21 cellular contexts compared by ENCODE assay signal in genomic region chr7:29394321-29394720, GRCh38.
DNase-seq lines count a peak whose midpoint lies in the region; ATAC-seq, FAIRE-seq and TF ChIP-seq lines count a peak whose summit lies in the region.
"Had no signal": no experiment of that assay in that cellular context is flagged by ENCODE, and none has a peak within 500 bp of the region (broad histone marks: within the 10 kb centered on the region; RNA-seq: fewer than 3 reads in every experiment).

No MANE protein-coding gene starts in this region.

- no peak for ATAC-seq in GM21619 (IDR thresholded peaks at IDR 0.05; ENCODE audit: unreplicated experiment)
- ATAC-seq: A549; CD8-positive, alpha-beta T cell had no signal

- H3K36me3 Mint-ChIP-seq in osteocyte (ENCODE audit: unreplicated experiment), result no peaks in the 10 kb centered on the region

- no peaks in the 10 kb centered on the region for H3K4me1 Mint-ChIP-seq in osteocyte (ENCODE audit: unreplicated experiment)
- H3K4me1 Mint-ChIP-seq: B cell had no signal

- 0 out of 2 replicates have a peak overlapping the region, but pooled peaks have one; percentile 14 for H2BK5ac ChIP-seq in H1 (ENCODE audit: low read depth, low read length)

- no peaks in the 10 kb centered on the region for H3K23me2 ChIP-seq in H1 (ENCODE audit: low read depth, low read length)

- no peaks in the 10 kb centered on the region for H3K79me1 ChIP-seq in H1 (ENCODE audit: low read depth, low read length)

- no peak overlapping the region for H2AFZ ChIP-seq in H1 (ENCODE audit: low read length)

- CTCF ChIA-PET in H1 (lab: Charles Lee; ENCODE audit: partially characterized antibody), result interaction anchor here (1.6 kb wide), 1 partner anchor 438 kb away, joined by 5 read pairs; no protein-coding TSS in a partner anchor

- no peak overlapping the region for H4K91ac ChIP-seq in H1 (replicated peaks; ENCODE audit: insufficient read length, low read length)

- TF ChIP-seq RAD21 in H1 (IDR thresholded peaks at IDR 0.05 in 1 of 2, conservative IDR thresholded peaks at IDR 0.05 in 1 of 2; ENCODE audit: low read depth in 2 of 2, low read length in 2 of 2), result no peak

- H3K27me3 ChIP-seq in H1 (replicated peaks in 1 of 4; ENCODE audit: control insufficient read depth in 3 of 4, extremely low read depth in 1 of 4, insufficient read depth in 3 of 4, low read length in 3 of 4), result no peaks in the 10 kb centered on the region
- H3K27me3 ChIP-seq: BLaER1 treated with 17β-estradiol and CSF1 and Interleukin-3, amounts not matched to agents 10 nM and 100 nM had no signal

- whole genome bisulfite sequencing in H1 (ENCODE audit: extremely low coverage in 1 of 2, insufficient coverage in 1 of 2, insufficient read length in 1 of 2, insufficient replicate concordance in 2 of 2, low coverage in 1 of 2, low lambda C conversion rate in 2 of 2, missing lambda C conversion rate in 1 of 2), 2 experiments, result 87% methylated on average over 7 of the region's 7 CpGs; no CpG with 5 or more reads in 1 of the 2 experiments

- no peak for TF ChIP-seq POLR2A in H1 (IDR thresholded peaks at IDR 0.05; ENCODE audit: control extremely low read depth in 1 of 2, low read depth in 2 of 2, low read length in 2 of 2)

- TF ChIP-seq CTCF in H1 (IDR thresholded peaks at IDR 0.05; ENCODE audit: control extremely low read depth in 1 of 3, insufficient read depth in 1 of 3, low read depth in 1 of 3, low read length in 3 of 3) (no peak), osteocyte (IDR thresholded peaks at IDR 0.05) (no peak)

- H4K5ac ChIP-seq in H1 (ENCODE audit: insufficient read length, low read depth, low read length), result no peak overlapping the region

- POLR2A ChIA-PET in H1 (lab: Charles Lee; ENCODE audit: partially characterized antibody), result no interaction called here

- no peak overlapping the region for H3K27ac Mint-ChIP-seq in osteocyte (ENCODE audit: unreplicated experiment)
- H3K27ac Mint-ChIP-seq: B cell; CD4-positive, alpha-beta T cell; CD8-positive, alpha-beta T cell had no signal

- 0 out of 2 replicates have a peak overlapping the region, but pooled peaks have one; percentile 30 for H2AK5ac ChIP-seq in H1 (ENCODE audit: low read depth, low read length)

- H4K8ac ChIP-seq in H1 (ENCODE audit: extremely low read depth, insufficient read depth, low read length), result no peak overlapping the region

- H3K27ac ChIP-seq in H1 (ENCODE audit: low read depth, low read length), result no peak overlapping the region
- H3K27ac ChIP-seq: 22Rv1; A549; BLaER1 treated with 17β-estradiol and CSF1 and Interleukin-3, amounts not matched to agents 10 nM and 100 nM; C4-2B had no signal

- no peak overlapping the region for H3K4me3 ChIP-seq in H1 (ENCODE audit: extremely low read depth in 1 of 4, insufficient read depth in 2 of 4, low read depth in 3 of 4, low read length in 4 of 4)
- H3K4me3 ChIP-seq: A549; BLaER1 treated with 17β-estradiol and CSF1 and Interleukin-3, amounts not matched to agents 10 nM and 100 nM had no signal

- no peaks in the 10 kb centered on the region for H3K9me3 ChIP-seq in H1 (ENCODE audit: insufficient read depth in 2 of 2, low read depth in 1 of 2, low read length in 1 of 2)
- H3K9me3 ChIP-seq: A549; BLaER1 treated with 17β-estradiol and CSF1 and Interleukin-3, amounts not matched to agents 10 nM and 100 nM; Caco-2 had no signal

- no peak overlapping the region for H3K18ac ChIP-seq in H1 (ENCODE audit: extremely low read depth, low read length)

- peaks cover 40% of the 10 kb centered on the region for H3K27me3 Mint-ChIP-seq in osteocyte (ENCODE audit: unreplicated experiment)
- H3K27me3 Mint-ChIP-seq: CD4-positive, alpha-beta T cell had no signal

- H3K4me1 ChIP-seq in H1 (replicated peaks in 1 of 4; ENCODE audit: control insufficient read depth in 3 of 4, insufficient read depth in 4 of 4, low read length in 3 of 4), result no peaks in the 10 kb centered on the region; a peak in 1 of 7 replicates
- H3K4me1 ChIP-seq: A549; BLaER1 treated with 17β-estradiol and CSF1 and Interleukin-3, amounts not matched to agents 10 nM and 100 nM; Caco-2 had no signal

- H3K14ac ChIP-seq in H1 (ENCODE audit: insufficient read length), result no peak overlapping the region

- no peak overlapping the region for H2BK20ac ChIP-seq in H1 (ENCODE audit: low read length)

- no peak overlapping the region for H3K23ac ChIP-seq in H1 (ENCODE audit: insufficient read length)

- H3K4me2 ChIP-seq in H1 (ENCODE audit: insufficient read depth in 1 of 2, low read depth in 2 of 2, low read length in 2 of 2), result no peak overlapping the region
- H3K4me2 ChIP-seq: A549; BLaER1 treated with 17β-estradiol and CSF1 and Interleukin-3, amounts not matched to agents 10 nM and 100 nM had no signal

- no peaks in the 10 kb centered on the region for H3K9me3 Mint-ChIP-seq in osteocyte (ENCODE audit: unreplicated experiment)
- H3K9me3 Mint-ChIP-seq: CD4-positive, alpha-beta T cell; CD8-positive, alpha-beta T cell had no signal

- FAIRE-seq in H1 (lab: Jason Lieb, UNC), result no peak
- FAIRE-seq: A549, D721Med, GM12891, GM19239 had no signal

- no peaks in the 10 kb centered on the region for H4K20me1 ChIP-seq in H1 (replicated peaks in 1 of 2; ENCODE audit: control insufficient read depth in 1 of 2, insufficient read depth in 2 of 2, low read length in 2 of 2)
- H4K20me1 ChIP-seq: BLaER1 treated with 17β-estradiol and CSF1 and Interleukin-3, amounts not matched to agents 10 nM and 100 nM had no signal

- no peak overlapping the region for H3K9ac ChIP-seq in H1 (replicated peaks in 1 of 4; ENCODE audit: extremely low read depth in 1 of 4, low read depth in 3 of 4, low read length in 3 of 4)
- H3K9ac ChIP-seq: BLaER1 treated with 17β-estradiol and CSF1 and Interleukin-3, amounts not matched to agents 10 nM and 100 nM had no signal

- no peak overlapping the region for H2BK120ac ChIP-seq in H1 (replicated peaks; ENCODE audit: low read depth, low read length)

- no peak overlapping the region for H2BK12ac ChIP-seq in H1 (ENCODE audit: low read depth, low read length)

- no peaks in the 10 kb centered on the region for H3K36me3 ChIP-seq in H1 (ENCODE audit: control insufficient read depth in 2 of 4, insufficient read depth in 4 of 4, low read length in 3 of 4)
- H3K36me3 ChIP-seq: BLaER1 treated with 17β-estradiol and CSF1 and Interleukin-3, amounts not matched to agents 10 nM and 100 nM had no signal

- TF ChIP-seq EP300 in H1 (IDR thresholded peaks at IDR 0.05; ENCODE audit: borderline replicate concordance in 1 of 2, low read depth in 2 of 2, low read length in 2 of 2), result no peak

- no peak overlapping the region for H3K4me3 Mint-ChIP-seq in osteocyte (ENCODE audit: unreplicated experiment)
- H3K4me3 Mint-ChIP-seq: B cell; CD4-positive, alpha-beta T cell; CD8-positive, alpha-beta T cell had no signal

- H3K56ac ChIP-seq in H1 (replicated peaks; ENCODE audit: insufficient read length, low read depth, low read length), result no peak overlapping the region

- H3K4ac ChIP-seq in H1 (replicated peaks; ENCODE audit: insufficient read length, low read depth, low read length), result no peak overlapping the region

- DNase-seq in ELF-1 (ENCODE audit: low read depth, low spot score) (peak; percentile 79), H1 (ENCODE audit: low read depth in 1 of 2, low spot score in 2 of 2) (no peak), osteocyte (ENCODE audit: extremely low spot score, unreplicated experiment) (peak; percentile 69), mucosa of gallbladder (ENCODE audit: low spot score) (no peak), NCI-H446 treated with DMSO at 0.1 percent for 48 hours (lab: John Stamatoyannopoulos, UW) (no peak)
- DNase-seq: AML-193; Caco-2; Calu3; CD4-positive, alpha-beta T cell; CD8-positive, alpha-beta T cell; DMS79 treated with DMSO at 0.1 percent for 48 hours; GF-D8 had no signal

- no peak overlapping the region for H2BK15ac ChIP-seq in H1 (ENCODE audit: low read length)

- no peaks in the 10 kb centered on the region for H3K79me2 ChIP-seq in H1 (ENCODE audit: control insufficient read depth in 1 of 2, insufficient read depth in 2 of 2, low read length in 2 of 2)

TF ChIP-seq in H1, 55 proteins besides CTCF, POLR2A, EP300 and RAD21 (continues in another document):
- no peak for TF ChIP-seq CHD1 (IDR thresholded peaks at IDR 0.05; ENCODE audit: low read depth, low read length)

Comparison
In these comparisons a context has a peak if more than half of its experiments do, and no peak if none do; other contexts are left out.
1. DNase-seq: peak in ELF-1 (single experiment) and osteocyte (single experiment); none in H1 (0 of 2), mucosa of gallbladder (single experiment) and NCI-H446 treated with DMSO at 0.1 percent for 48 hours (single experiment).